24 cellular contexts compared by ENCODE assay signal in genomic region chr10:10629512-10629911, GRCh38.
"Had no signal": no experiment of that assay in that cellular context is flagged by ENCODE, and none has a peak within 500 bp of the region (broad histone marks: within the 10 kb centered on the region; RNA-seq: fewer than 3 reads in every experiment).

No MANE protein-coding gene starts in this region.

- DNase-seq: activated CD4-positive, alpha-beta T cell treated with anti-CD3 and anti-CD28 coated beads for 4 hours; activated CD8-positive, alpha-beta memory T cell treated with anti-CD3 and anti-CD28 coated beads, Interleukin-2, amount 50 U/mL, for 4 hours; activated CD8-positive, alpha-beta T cell treated with anti-CD3 and anti-CD28 coated beads for 36 hours; activated naive CD4-positive, alpha-beta T cell treated with anti-CD3 and anti-CD28 coated beads, Interleukin-2, amount 50 U/mL, for 16 hours; activated naive CD8-positive, alpha-beta T cell treated with anti-CD3 and anti-CD28 coated beads, Interleukin-2, amount 10 ng/mL, durations not matched to agents 7 days and 5 days; activated T-cell treated with anti-CD3 and anti-CD28 coated beads, Interleukin-2, amount 50 U/mL, for 1 hour; adrenal gland; anterior cingulate cortex; central memory CD4-positive, alpha-beta T cell; MG63; MV-4-11; NCI-H1092 treated with DMSO at 0.1 percent for 48 hours; NCI-H1417 treated with DMSO at 0.1 percent for 48 hours; NCI-H1694; NCI-H2029; NCI-H2107; NCI-H345; NCI-H510A; NCI-H526 treated with DMSO at 0.1 percent for 48 hours; PC-3; SIG-M5; T-helper 1 cell had no signal

- H3K4me1 ChIP-seq: adrenal gland had no signal

- H3K9me3 ChIP-seq: adrenal gland, MG63 had no signal

- H3K36me3 ChIP-seq: adrenal gland, MG63 had no signal

- H3K27me3 ChIP-seq: adrenal gland, MG63 had no signal

- H3K4me3 ChIP-seq: adrenal gland, MG63, SK-N-MC had no signal

- H3K27ac ChIP-seq: adrenal gland, SK-N-MC had no signal

- ATAC-seq: activated CD4-positive, CD25-positive, alpha-beta regulatory T cell treated with anti-CD3 and anti-CD28 coated beads, Interleukin-2, amount 50 U/mL, for 24 hours; activated CD8-positive, alpha-beta T cell treated with anti-CD3 and anti-CD28 coated beads for 36 hours; PC-3 had no signal
